Comparison of ENCODE assay signal across 10 cellular contexts in genomic region chr21:42461881-42462877, GRCh38. TPM values are rescaled to one million over a fixed set of nuclear protein-coding genes. Genes with fewer than 3 reads are reported as not detected.
DNase-seq lines count a peak whose midpoint lies in the region; TF ChIP-seq lines count a peak whose summit lies in the region.
"Had no signal": no experiment of that assay in that cellular context is flagged by ENCODE, and none has a peak within 500 bp of the region (broad histone marks: within the 10 kb centered on the region; RNA-seq: fewer than 3 reads in every experiment).

No MANE protein-coding gene starts in this region.

- H3K4me1 Mint-ChIP-seq in activated naive CD4-positive, alpha-beta T cell treated with anti-CD3 and anti-CD28 coated beads, Interleukin-2, amount 50 U/mL, for 24 hours: peaks cover 63% of the 10 kb centered on the region

- no peaks in the 10 kb centered on the region for H3K36me3 Mint-ChIP-seq in activated naive CD4-positive, alpha-beta T cell treated with anti-CD3 and anti-CD28 coated beads, Interleukin-2, amount 50 U/mL, for 24 hours

- peaks cover 76 to 79% of the 10 kb centered on the region in 2 donors for H3K4me1 ChIP-seq in duodenal mucosa (ENCODE audit: control insufficient read depth in 1 of 2, insufficient read depth in 2 of 2, low read length in 2 of 2)
- H3K4me1 ChIP-seq in suprapubic skin: peaks cover 3% of the 10 kb centered on the region
- peaks cover 0 to 6% (median 3%) of the 10 kb centered on the region in 4 donors for H3K4me1 ChIP-seq in esophagus muscularis mucosa

- H3K27me3 Mint-ChIP-seq in activated naive CD4-positive, alpha-beta T cell treated with anti-CD3 and anti-CD28 coated beads, Interleukin-2, amount 50 U/mL, for 24 hours: no peaks in the 10 kb centered on the region

- peak overlapping the region; percentile 51 for H3K27ac Mint-ChIP-seq in activated naive CD4-positive, alpha-beta T cell treated with anti-CD3 and anti-CD28 coated beads, Interleukin-2, amount 50 U/mL, for 24 hours

- TF ChIP-seq EP300 in suprapubic skin (IDR thresholded peaks at IDR 0.05) (no peak), esophagus muscularis mucosa (IDR thresholded peaks at IDR 0.05) (no peak)

- H3K9ac ChIP-seq in duodenal mucosa (ENCODE audit: low read depth in 1 of 2, low read length in 2 of 2): peak overlapping the region; percentile 56 to 59

- TF ChIP-seq POLR2A in suprapubic skin (IDR thresholded peaks at IDR 0.05) (no peak), esophagus muscularis mucosa (IDR thresholded peaks at IDR 0.05; ENCODE audit: low read depth) (no peak)

- no peaks in the 10 kb centered on the region for H3K9me3 Mint-ChIP-seq in activated naive CD4-positive, alpha-beta T cell treated with anti-CD3 and anti-CD28 coated beads, Interleukin-2, amount 50 U/mL, for 24 hours

- H3K4me3 ChIP-seq in duodenal mucosa (ENCODE audit: low read depth in 1 of 2, low read length in 2 of 2): peak overlapping the region; percentile 23 to 36
- no peak overlapping the region for H3K4me3 ChIP-seq in suprapubic skin
- no peak overlapping the region for H3K4me3 ChIP-seq in esophagus muscularis mucosa

- H3K27ac ChIP-seq in duodenal mucosa (ENCODE audit: low read depth, low read length) (peak overlapping the region; percentile 91), suprapubic skin (no peak overlapping the region), esophagus muscularis mucosa (replicated peaks in 1 of 4) (no peak overlapping the region)

- intact Hi-C loops in esophagus muscularis mucosa (cut with DNase I): no loop called here

- no peak overlapping the region for H3K4me3 Mint-ChIP-seq in activated naive CD4-positive, alpha-beta T cell treated with anti-CD3 and anti-CD28 coated beads, Interleukin-2, amount 50 U/mL, for 24 hours

- H3K36me3 ChIP-seq in duodenal mucosa (ENCODE audit: control insufficient read depth in 1 of 2, insufficient read depth in 2 of 2, low read length in 2 of 2): no peaks in the 10 kb centered on the region
- H3K36me3 ChIP-seq in suprapubic skin: no peaks in the 10 kb centered on the region
- H3K36me3 ChIP-seq in esophagus muscularis mucosa: no peaks in the 10 kb centered on the region

- H3K27me3 ChIP-seq in duodenal mucosa (ENCODE audit: control insufficient read depth in 1 of 2, insufficient read depth in 2 of 2, low read length in 2 of 2) (no peaks in the 10 kb centered on the region), suprapubic skin (no peaks in the 10 kb centered on the region), esophagus muscularis mucosa (no peaks in the 10 kb centered on the region)

- 83% methylated on average over 10 of the region's 10 CpGs for WGBS in suprapubic skin
- WGBS in esophagus muscularis mucosa: 74% methylated on average over 10 of the region's 10 CpGs

- TF ChIP-seq CTCF in suprapubic skin (IDR thresholded peaks at IDR 0.05) (no peak), esophagus muscularis mucosa (IDR thresholded peaks at IDR 0.05) (no peak)

- no peaks in the 10 kb centered on the region for H3K9me3 ChIP-seq in duodenal mucosa (ENCODE audit: control insufficient read depth in 1 of 2, low read length in 2 of 2)
- no peaks in the 10 kb centered on the region for H3K9me3 ChIP-seq in suprapubic skin
- no peaks in the 10 kb centered on the region for H3K9me3 ChIP-seq in esophagus muscularis mucosa

- DNase-seq in activated naive CD4-positive, alpha-beta T cell (lab: John Stamatoyannopoulos, UW): no peak
- DNase-seq in NCI-H345 treated with DMSO at 0.1 percent for 48 hours (lab: John Stamatoyannopoulos, UW; ENCODE audit: unreplicated experiment): peak; percentile 60
- DNase-seq in suprapubic skin (ENCODE audit: low spot score in 2 of 2): peak; percentile 38 to 56
- DNase-seq in esophagus muscularis mucosa (ENCODE audit: extremely low spot score): no peak
- no peak for DNase-seq in ureter (ENCODE audit: low spot score)
- no peak for DNase-seq in pons (ENCODE audit: low spot score)
- DNase-seq: KG1 had no signal

RNA-seq across cellular contexts. Expression of gene RSPH1, which starts 33.8 kb away (rescaled TPM):
- total RNA-seq in suprapubic skin (1 to 10 TPM in 3 of 4 donors, under 1 TPM in 1; 0.81 to 3.2 (median 2.0) TPM), esophagus muscularis mucosa (under 1 TPM in 3 of 4 donors, not detected in 1; 0.50 to 0.78 (median 0.57) TPM), ureter (7.8 TPM)
- total RNA-seq: activated CD8-positive, alpha-beta memory T cell treated with anti-CD3 and anti-CD28 coated beads for 36 hours had no signal

RNA-seq across cellular contexts. Expression of gene SLC37A1, which starts 51.5 kb away (rescaled TPM):
- total RNA-seq in suprapubic skin (10 to 100 TPM; 10.2 to 23.1 (median 19.6) TPM), esophagus muscularis mucosa (10 to 100 TPM in 1 of 4 donors, 1 to 10 TPM in 3; 5.4 to 11.1 (median 7.1) TPM), ureter (48.0 TPM)

RNA-seq across cellular contexts. Expression of gene UBASH3A, which starts 58.5 kb away (rescaled TPM):
- total RNA-seq in suprapubic skin: 1 to 10 TPM in 1 of 4 donors, under 1 TPM in 2, not detected in 1; 0.36 to 1.0 (median 0.47) TPM
- under 1 TPM in 3 of 4 donors, not detected in 1; 0.17 to 0.78 (median 0.50) TPM for total RNA-seq in esophagus muscularis mucosa
- 1.4 TPM for total RNA-seq in ureter

Comparison
In these comparisons a context has a peak if more than half of its experiments do, and no peak if none do; other contexts are left out.
1. DNase-seq: peak in NCI-H345 treated with DMSO at 0.1 percent for 48 hours (single experiment) and suprapubic skin (2 of 2); none in activated naive CD4-positive, alpha-beta T cell (0 of 4), esophagus muscularis mucosa (single experiment), ureter (single experiment) and pons (single experiment).
2. H3K4me3 ChIP-seq: peak in duodenal mucosa (2 of 2); none in suprapubic skin (single experiment) and esophagus muscularis mucosa (0 of 4).